ENCODE assay signal across 15 cellular contexts in genomic region chr5:102421647-102422046, GRCh38.
DNase-seq lines count a peak whose midpoint lies in the region; ATAC-seq and TF ChIP-seq lines count a peak whose summit lies in the region.
"Had no signal": no experiment of that assay in that cellular context is flagged by ENCODE, and none has a peak within 500 bp of the region (broad histone marks: within the 10 kb centered on the region; RNA-seq: fewer than 3 reads in every experiment).

No MANE protein-coding gene starts in this region.

- BruUV-seq in Calu3 (replicated peaks; lab: Mats Ljungman, UMichigan) (no TSS peak), PC-3 (replicated peaks; lab: Mats Ljungman, UMichigan) (no TSS peak)

- H3K36me3 Mint-ChIP-seq in Calu3 (ENCODE audit: insufficient read depth, unreplicated experiment) = no peaks in the 10 kb centered on the region
- H3K36me3 Mint-ChIP-seq in activated T-helper 2 cell treated with anti-CD3 and anti-CD28 coated beads, Interferon-gamma antibody, Interleukin-2, Interleukin-4, amounts not matched to agents 10 μg/mL and 5 μg/mL and 100 μg/mL, durations not matched to agents 14 hours and 24 hours and 36 hours (ENCODE audit: low read depth) = no peaks in the 10 kb centered on the region
- H3K36me3 Mint-ChIP-seq: memory B cell had no signal

- no peaks in the 10 kb centered on the region for H4K20me1 ChIP-seq in PC-3 (ENCODE audit: low read length)

- H3K9me3 Mint-ChIP-seq in Calu3 (ENCODE audit: low read depth, unreplicated experiment) = peaks cover 5% of the 10 kb centered on the region
- H3K9me3 Mint-ChIP-seq in activated T-helper 2 cell treated with anti-CD3 and anti-CD28 coated beads, Interferon-gamma antibody, Interleukin-2, Interleukin-4, amounts not matched to agents 10 μg/mL and 5 μg/mL and 100 μg/mL, durations not matched to agents 14 hours and 24 hours and 36 hours = no peaks in the 10 kb centered on the region

- H3K36me3 ChIP-seq in BE2C (no peaks in the 10 kb centered on the region), PC-3 (ENCODE audit: low read depth, low read length) (no peaks in the 10 kb centered on the region), kidney epithelial cell (ENCODE audit: control insufficient read depth, insufficient read depth, low read length) (no peaks in the 10 kb centered on the region)
- H3K36me3 ChIP-seq: ascending aorta had no signal

- no peak overlapping the region for H3K4me3 Mint-ChIP-seq in Calu3 (ENCODE audit: low read depth, unreplicated experiment)
- H3K4me3 Mint-ChIP-seq in activated T-helper 2 cell treated with anti-CD3 and anti-CD28 coated beads, Interferon-gamma antibody, Interleukin-2, Interleukin-4, amounts not matched to agents 10 μg/mL and 5 μg/mL and 100 μg/mL, durations not matched to agents 14 hours and 24 hours and 36 hours (ENCODE audit: low read depth) = no peak overlapping the region
- H3K4me3 Mint-ChIP-seq: activated CD4-positive, alpha-beta memory T cell treated with anti-CD3 and anti-CD28 coated beads, Interleukin-2, amount 10 ng/mL, durations not matched to agents 7 days and 5 days; activated T-helper 17 cell treated with anti-CD3 and anti-CD28 coated beads, Interleukin-2, amount 50 U/mL, for 72 hours; memory B cell had no signal

- POLR2A ChIA-PET in PC-3 (lab: Charles Lee; ENCODE audit: unreplicated experiment) = no interaction called here

- H3K4me2 ChIP-seq in PC-3 (ENCODE audit: low read length) = no peak overlapping the region

- H3K27me3 ChIP-seq in BE2C (no peaks in the 10 kb centered on the region), PC-3 (ENCODE audit: low read length) (peaks cover 32% of the 10 kb centered on the region), kidney epithelial cell (ENCODE audit: control insufficient read depth, insufficient read depth, low read length) (no peaks in the 10 kb centered on the region)
- H3K27me3 ChIP-seq: ascending aorta had no signal

- no peak overlapping the region for H3K4me3 ChIP-seq in BE2C (ENCODE audit: low read depth, low read length)
- H3K4me3 ChIP-seq in PC-3 (ENCODE audit: low read length) = no peak overlapping the region
- no peak overlapping the region for H3K4me3 ChIP-seq in kidney epithelial cell (ENCODE audit: low read depth, low read length)
- H3K4me3 ChIP-seq: ascending aorta had no signal

- H3K9me2 ChIP-seq in PC-3 (replicated peaks; ENCODE audit: low read length) = no peaks in the 10 kb centered on the region

- H2AFZ ChIP-seq in PC-3 (ENCODE audit: low read length) = no peak overlapping the region

- peak; percentile 55 for TF ChIP-seq CTCF in BE2C (IDR thresholded peaks at IDR 0.05; ENCODE audit: low read depth, low read length)
- no peak for TF ChIP-seq CTCF in Calu3 (IDR thresholded peaks at IDR 0.05; ENCODE audit: unreplicated experiment)
- peak; percentile 52 for TF ChIP-seq CTCF in PC-3 (conservative IDR thresholded peaks at IDR 0.05; ENCODE audit: low read depth, low read length)
- TF ChIP-seq CTCF in kidney epithelial cell (IDR thresholded peaks at IDR 0.05; ENCODE audit: insufficient read depth, low read length, poor library complexity, severe bottlenecking) = peak; percentile 10

- H3K4me1 ChIP-seq in BE2C = peaks cover 6% of the 10 kb centered on the region
- no peaks in the 10 kb centered on the region for H3K4me1 ChIP-seq in PC-3 (ENCODE audit: insufficient read depth, low read length)
- H3K4me1 ChIP-seq: ascending aorta had no signal

- no peaks in the 10 kb centered on the region for H3K79me2 ChIP-seq in PC-3 (ENCODE audit: low read length)

- H3K27ac ChIP-seq in PC-3 (ENCODE audit: low read length) = no peak overlapping the region
- H3K27ac ChIP-seq: ascending aorta had no signal

- no peak overlapping the region for H3K27ac Mint-ChIP-seq in Calu3 (ENCODE audit: unreplicated experiment)
- H3K27ac Mint-ChIP-seq in activated T-helper 2 cell treated with anti-CD3 and anti-CD28 coated beads, Interferon-gamma antibody, Interleukin-2, Interleukin-4, amounts not matched to agents 10 μg/mL and 5 μg/mL and 100 μg/mL, durations not matched to agents 14 hours and 24 hours and 36 hours = no peak overlapping the region
- H3K27ac Mint-ChIP-seq: activated CD4-positive, alpha-beta memory T cell treated with anti-CD3 and anti-CD28 coated beads, Interleukin-2, amount 10 ng/mL, durations not matched to agents 7 days and 5 days; activated T-helper 17 cell treated with anti-CD3 and anti-CD28 coated beads, Interleukin-2, amount 50 U/mL, for 72 hours; memory B cell had no signal

- intact Hi-C loops in Calu3 (cut with micrococcal nuclease; ENCODE audit: unreplicated experiment) (loop anchor here (5.0 kb wide), 1 partner anchor 86 kb away; no protein-coding TSS in a partner anchor), PC-3 (cut with micrococcal nuclease) (no loop called here)
- intact Hi-C loops in activated T-helper 2 cell treated with anti-CD3 and anti-CD28 coated beads, Interferon-gamma antibody, Interleukin-2, Interleukin-4, amounts not matched to agents 10 μg/mL and 5 μg/mL and 100 μg/mL, durations not matched to agents 14 hours and 24 hours and 36 hours (cut with micrococcal nuclease) = no loop called here

- peak; percentile 84 for DNase-seq in BE2C
- DNase-seq in Calu3 = peak; percentile 68
- peak; percentile 72 for DNase-seq in PC-3
- DNase-seq in kidney epithelial cell (ENCODE audit: low read depth) = no peak
- no peak for DNase-seq in SIG-M5 (lab: John Stamatoyannopoulos, UW)
- no peak for DNase-seq in SW480 (ENCODE audit: low spot score)
- no peak for DNase-seq in activated T-helper 2 cell treated with anti-CD3 and anti-CD28 coated beads, Interferon-gamma antibody, Interleukin-2, Interleukin-4, amounts not matched to agents 10 μg/mL and 5 μg/mL and 100 μg/mL, durations not matched to agents 14 hours and 24 hours and 36 hours (ENCODE audit: low spot score)
- DNase-seq: activated CD4-positive, alpha-beta memory T cell treated with anti-CD3 and anti-CD28 coated beads, Interleukin-2, amount 10 ng/mL, durations not matched to agents 7 days and 5 days; dermis blood vessel endothelial cell; NCI-H2081 had no signal

- H3K27me3 Mint-ChIP-seq in Calu3 (ENCODE audit: unreplicated experiment) = no peaks in the 10 kb centered on the region
- H3K27me3 Mint-ChIP-seq in activated T-helper 2 cell treated with anti-CD3 and anti-CD28 coated beads, Interferon-gamma antibody, Interleukin-2, Interleukin-4, amounts not matched to agents 10 μg/mL and 5 μg/mL and 100 μg/mL, durations not matched to agents 14 hours and 24 hours and 36 hours (ENCODE audit: low read depth) = no peaks in the 10 kb centered on the region
- H3K27me3 Mint-ChIP-seq: activated CD4-positive, alpha-beta memory T cell treated with anti-CD3 and anti-CD28 coated beads, Interleukin-2, amount 10 ng/mL, durations not matched to agents 7 days and 5 days had no signal

- H3K9me3 ChIP-seq in BE2C = no peaks in the 10 kb centered on the region
- no peaks in the 10 kb centered on the region for H3K9me3 ChIP-seq in PC-3 (ENCODE audit: low read length)
- H3K9me3 ChIP-seq: ascending aorta had no signal

- ATAC-seq in PC-3 = peak; percentile 24; the same call in 1 of the 2 replicates
- no peak for ATAC-seq in HG03159 (IDR thresholded peaks at IDR 0.05; ENCODE audit: unreplicated experiment)
- ATAC-seq: activated T-helper 17 cell treated with anti-CD3 and anti-CD28 coated beads, Interleukin-2, amount 50 U/mL, for 72 hours; Panc1 had no signal

- no peaks in the 10 kb centered on the region for H3K4me1 Mint-ChIP-seq in Calu3 (ENCODE audit: low read depth, unreplicated experiment)
- H3K4me1 Mint-ChIP-seq in activated T-helper 2 cell treated with anti-CD3 and anti-CD28 coated beads, Interferon-gamma antibody, Interleukin-2, Interleukin-4, amounts not matched to agents 10 μg/mL and 5 μg/mL and 100 μg/mL, durations not matched to agents 14 hours and 24 hours and 36 hours (ENCODE audit: low read depth) = no peaks in the 10 kb centered on the region
- H3K4me1 Mint-ChIP-seq: activated CD4-positive, alpha-beta memory T cell treated with anti-CD3 and anti-CD28 coated beads, Interleukin-2, amount 10 ng/mL, durations not matched to agents 7 days and 5 days; activated T-helper 17 cell treated with anti-CD3 and anti-CD28 coated beads, Interleukin-2, amount 50 U/mL, for 72 hours; memory B cell had no signal

- H3F3A ChIP-seq in PC-3 (ENCODE audit: low read length, unreplicated experiment) = no peaks in the 10 kb centered on the region

- CTCF ChIA-PET in Calu3 (lab: Charles Lee) (interaction anchor here (0.7 kb wide), 2 partner anchors 32 to 86 kb away, joined by 3 read pairs; no protein-coding TSS in a partner anchor), PC-3 (lab: Charles Lee) (no interaction called here)

- H3K9ac ChIP-seq in PC-3 (ENCODE audit: low read length) = no peak overlapping the region

Comparison
In these comparisons a context has a peak if more than half of its experiments do, and no peak if none do; other contexts are left out.
1. DNase-seq: peak in BE2C (single experiment), Calu3 (single experiment) and PC-3 (single experiment); none in kidney epithelial cell (single experiment), SIG-M5 (single experiment), SW480 (single experiment) and activated T-helper 2 cell treated with anti-CD3 and anti-CD28 coated beads, Interferon-gamma antibody, Interleukin-2, Interleukin-4, amounts not matched to agents 10 μg/mL and 5 μg/mL and 100 μg/mL, durations not matched to agents 14 hours and 24 hours and 36 hours (single experiment).